In genomic region chr11:66749091-66749490, GRCh38 we compare ENCODE assay signal across 17 cellular contexts. TPM values are rescaled to one million over a fixed set of nuclear protein-coding genes. Genes with fewer than 3 reads are reported as not detected.
DNase-seq lines count a peak whose midpoint lies in the region; ATAC-seq and TF ChIP-seq lines count a peak whose summit lies in the region.
"Had no signal": no experiment of that assay in that cellular context is flagged by ENCODE, and none has a peak within 500 bp of the region (broad histone marks: within the 10 kb centered on the region; RNA-seq: fewer than 3 reads in every experiment).

No MANE protein-coding gene starts in this region.

- no peak overlapping the region for H2AFZ ChIP-seq in hepatocyte

- H3K27ac ChIP-seq in prostate gland (peak overlapping the region; percentile 38 to 61), hepatocyte (no peak overlapping the region)

- H3K27me3 Mint-ChIP-seq in brain (peaks cover 9% of the 10 kb centered on the region), T-cell (no peaks in the 10 kb centered on the region)
- H3K27me3 Mint-ChIP-seq: activated naive CD8-positive, alpha-beta T cell treated with anti-CD3 and anti-CD28 coated beads for 36 hours; central memory CD8-positive, alpha-beta T cell had no signal

- DNase-seq in HT-29 (ENCODE audit: low spot score): peak; percentile 59
- DNase-seq in NCI-H2196 treated with DMSO at 0.1 percent for 48 hours (lab: John Stamatoyannopoulos, UW; ENCODE audit: unreplicated experiment): peak; percentile 22
- DNase-seq in prostate gland (ENCODE audit: low spot score): peak; percentile 94
- no peak for DNase-seq in foreskin melanocyte
- no peak for DNase-seq in T-cell
- no peak for DNase-seq in hepatocyte (ENCODE audit: low spot score)
- DNase-seq: activated CD4-positive, alpha-beta T cell treated with anti-CD3 and anti-CD28 coated beads, Interleukin-2, amount 50 U/mL, for 4 hours; activated naive CD8-positive, alpha-beta T cell treated with anti-CD3 and anti-CD28 coated beads for 36 hours; activated T-cell treated with anti-CD3 and anti-CD28 coated beads, Interleukin-2, amount 50 U/mL, for 48 hours; glutamatergic neuron; midbrain; MV-4-11; occipital lobe had no signal

- H3K4me3 Mint-ChIP-seq in brain (peak overlapping the region in 4 of 5 experiments; percentile 64 to 67 (median 66)), T-cell (no peak overlapping the region)
- H3K4me3 Mint-ChIP-seq: activated naive CD8-positive, alpha-beta T cell treated with anti-CD3 and anti-CD28 coated beads for 36 hours; central memory CD8-positive, alpha-beta T cell had no signal

- 40% methylated on average over 2 of the region's 2 CpGs for WGBS in prostate gland
- WGBS in hepatocyte (ENCODE audit: low lambda C conversion rate, missing lambda C conversion rate): 85% methylated on average over 2 of the region's 2 CpGs

- H3K9me3 ChIP-seq in prostate gland: no peaks in the 10 kb centered on the region
- no peaks in the 10 kb centered on the region for H3K9me3 ChIP-seq in hepatocyte (ENCODE audit: low read depth)

- TF ChIP-seq CTCF in brain (conservative IDR thresholded peaks at IDR 0.05) (no peak), prostate gland (IDR thresholded peaks at IDR 0.05) (no peak), hepatocyte (IDR thresholded peaks at IDR 0.05; ENCODE audit: poor library complexity) (no peak)

- H3K4me1 Mint-ChIP-seq in brain (peaks cover 44% of the 10 kb centered on the region), T-cell (peaks cover 4 to 9% (median 7%) of the 10 kb centered on the region in 3 donors)

- H3K27ac Mint-ChIP-seq in brain (peak overlapping the region in 2 of 5 experiments; percentile 66 to 69), T-cell (no peak overlapping the region)
- H3K27ac Mint-ChIP-seq: activated naive CD8-positive, alpha-beta T cell treated with anti-CD3 and anti-CD28 coated beads for 36 hours had no signal

- peaks cover 74% of the 10 kb centered on the region for H3K79me2 ChIP-seq in hepatocyte

- H3K36me3 ChIP-seq in prostate gland (no peaks in the 10 kb centered on the region), hepatocyte (replicated peaks; ENCODE audit: insufficient read depth, low read depth) (no peaks in the 10 kb centered on the region)

- CTCF ChIA-PET in T-cell (lab: Charles Lee): interaction anchor here in 1 of 2 donors (0.6 kb wide), 1 partner anchor 348 kb away, joined by 4 read pairs; no protein-coding TSS in a partner anchor

- peaks cover under 1% of the 10 kb centered on the region for H3K4me1 ChIP-seq in prostate gland (replicated peaks)
- peaks cover 5% of the 10 kb centered on the region for H3K4me1 ChIP-seq in hepatocyte (ENCODE audit: insufficient read depth)

- H3K27me3 ChIP-seq in prostate gland (replicated peaks; ENCODE audit: insufficient read depth) (no peaks in the 10 kb centered on the region), hepatocyte (no peaks in the 10 kb centered on the region)

- H3K36me3 Mint-ChIP-seq in brain (peaks cover 22% of the 10 kb centered on the region), T-cell (no peaks in the 10 kb centered on the region)
- H3K36me3 Mint-ChIP-seq: activated naive CD8-positive, alpha-beta T cell treated with anti-CD3 and anti-CD28 coated beads for 36 hours had no signal

- H4K20me1 ChIP-seq in hepatocyte (ENCODE audit: insufficient read depth, poor library complexity, severe bottlenecking): no peaks in the 10 kb centered on the region

- no peak for TF ChIP-seq POLR2A in prostate gland (IDR thresholded peaks at IDR 0.05)

- H3K4me3 ChIP-seq in prostate gland (no peak overlapping the region), hepatocyte (no peak overlapping the region)

- POLR2A ChIA-PET in T-cell (lab: Charles Lee): no interaction called here

- intact Hi-C loops in prostate gland (cut with DNase I): no loop called here

- no peak for ATAC-seq in T-cell (replicated peaks in 1 of 4)
- ATAC-seq: HCT116, Right ventricle myocardium inferior had no signal

- H3K9me3 Mint-ChIP-seq in brain (no peaks in the 10 kb centered on the region), T-cell (no peaks in the 10 kb centered on the region)
- H3K9me3 Mint-ChIP-seq: activated naive CD8-positive, alpha-beta T cell treated with anti-CD3 and anti-CD28 coated beads for 36 hours; central memory CD8-positive, alpha-beta T cell had no signal

- H3K9me2 ChIP-seq in hepatocyte (replicated peaks; ENCODE audit: insufficient read depth): no peaks in the 10 kb centered on the region

- no peak overlapping the region for H3K4me2 ChIP-seq in hepatocyte

RNA-seq across cellular contexts. Expression of gene SPTBN2, which starts 20.1 kb away (rescaled TPM):
- 28.4 and 30.9 TPM in 2 replicates for total RNA-seq in HT-29 (2014; rRNA removed; shearing (Covaris generic))
- polyA plus RNA-seq in brain (ENCODE audit: insufficient read depth, low read depth, low replicate concordance) (115 TPM), hepatocyte (177 and 183 TPM in 2 replicates)
- total RNA-seq in prostate gland (100 to 1,000 TPM; 139 to 140 TPM), T-cell (1 to 10 TPM in 1 of 5 donors, under 1 TPM in 3, not detected in 1; 0.13 to 1.1 (median 0.60) TPM), hepatocyte (115 and 152 TPM in 2 replicates)

Comparison
In these comparisons a context has a peak if more than half of its experiments do, and no peak if none do; other contexts are left out.
1. DNase-seq: peak in HT-29 (single experiment), NCI-H2196 treated with DMSO at 0.1 percent for 48 hours (single experiment) and prostate gland (single experiment); none in foreskin melanocyte (single experiment), T-cell (0 of 34) and hepatocyte (single experiment).
2. H3K4me3 Mint-ChIP-seq: peak in brain (4 of 5); none in T-cell (0 of 3).
3. RNA of gene SPTBN2, which starts 20.1 kb away (total RNA-seq): 115 to 152 TPM in hepatocyte, 139 to 140 TPM in prostate gland and 28.4 to 30.9 TPM in HT-29; 0.13 to 1.1 TPM in T-cell; every median in the first group is over 10 times any median in the second.